Comparison of ENCODE assay signal across 17 cellular contexts in genomic region chr19:19871932-19872331, GRCh38.
"Had no signal": no experiment of that assay in that cellular context is flagged by ENCODE, and none has a peak within 500 bp of the region (broad histone marks: within the 10 kb centered on the region; RNA-seq: fewer than 3 reads in every experiment).

No MANE protein-coding gene starts in this region.

- H3K9me3 Mint-ChIP-seq: memory B cell had no signal

- H3K4me3 Mint-ChIP-seq: memory B cell had no signal

- DNase-seq: activated CD4-positive, CD25-positive, alpha-beta regulatory T cell; activated CD8-positive, alpha-beta memory T cell treated with anti-CD3 and anti-CD28 coated beads for 24 hours; activated naive CD4-positive, alpha-beta T cell treated with Interleukin-2 at 50 U/mL for 16 hours; anterior cingulate cortex; dermis blood vessel endothelial cell; kidney; left ventricle myocardium inferior; pancreas; retina; stimulated activated CD4-positive, alpha-beta T cell treated with anti-CD3 and anti-CD28 coated beads, Interleukin-15, amount 100 ng/mL, for 24 hours; stimulated activated CD4-positive, alpha-beta T cell treated with anti-CD3 and anti-CD28 coated beads, Interleukin-4, amount 100 ng/mL, for 4 hours; T-helper 2 cell; tibial artery had no signal

- H3K9me3 ChIP-seq: gastroesophageal sphincter, left ventricle myocardium inferior, pancreas, tibial artery, vagina had no signal

- H3K27ac ChIP-seq: gastroesophageal sphincter, left ventricle myocardium inferior, pancreas, SK-N-MC, tibial artery, vagina had no signal

- H3K36me3 ChIP-seq: pancreas, vagina had no signal

- H3K27ac Mint-ChIP-seq: memory B cell had no signal

- ATAC-seq: gastroesophageal sphincter, pancreas had no signal

- H3K4me3 ChIP-seq: gastroesophageal sphincter, left ventricle myocardium inferior, pancreas, SK-N-MC, tibial artery, vagina had no signal

- H3K27me3 Mint-ChIP-seq: memory B cell had no signal

- H3K27me3 ChIP-seq: gastroesophageal sphincter, pancreas, tibial artery, vagina had no signal
